In the genomic region with DNA sequence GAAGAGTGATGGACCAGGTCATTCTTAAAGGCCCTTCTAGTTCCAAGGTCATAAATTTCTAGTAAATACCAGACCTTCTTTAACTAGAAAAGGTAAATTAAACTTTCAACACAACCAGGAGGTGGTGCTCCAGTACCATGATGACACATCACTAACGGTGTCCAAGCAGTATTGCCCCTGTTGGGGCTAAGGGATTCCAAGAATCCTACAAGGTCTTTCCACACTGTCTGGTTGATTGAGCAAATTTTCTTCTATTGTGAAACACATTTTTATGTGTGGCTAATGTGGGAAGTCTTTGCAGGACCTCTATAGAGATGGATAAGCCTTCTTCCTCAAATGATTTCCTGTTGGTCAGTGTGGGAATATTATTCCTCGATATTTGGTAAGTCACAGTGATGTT, we compare ENCODE assay signal across 12 cellular contexts.
DNase-seq lines count a peak whose midpoint lies in the region; ATAC-seq, FAIRE-seq and TF ChIP-seq lines count a peak whose summit lies in the region.
"Had no signal": no experiment of that assay in that cellular context is flagged by ENCODE, and none has a peak within 500 bp of the region (broad histone marks: within the 10 kb centered on the region; RNA-seq: fewer than 3 reads in every experiment).

No MANE protein-coding gene starts in this region.

- no peak overlapping the region for H2BK15ac ChIP-seq in H1 (ENCODE audit: low read length)

- H3K36me3 Mint-ChIP-seq in mesothelial cell of epicardium: no peaks in the 10 kb centered on the region
- no peaks in the 10 kb centered on the region for H3K36me3 Mint-ChIP-seq in activated naive CD8-positive, alpha-beta T cell treated with anti-CD3 and anti-CD28 coated beads, Interleukin-2, amount 50 U/mL, for 24 hours (ENCODE audit: low read depth)
- H3K36me3 Mint-ChIP-seq: memory B cell had no signal

- H3K9me3 Mint-ChIP-seq in mesothelial cell of epicardium: no peaks in the 10 kb centered on the region
- H3K9me3 Mint-ChIP-seq in activated naive CD8-positive, alpha-beta T cell treated with anti-CD3 and anti-CD28 coated beads, Interleukin-2, amount 50 U/mL, for 24 hours: no peaks in the 10 kb centered on the region
- H3K9me3 Mint-ChIP-seq: memory B cell had no signal

- no peaks in the 10 kb centered on the region for H4K20me1 ChIP-seq in H1 (replicated peaks in 1 of 2; ENCODE audit: control insufficient read depth in 1 of 2, insufficient read depth in 2 of 2, low read length in 2 of 2)

- no peaks in the 10 kb centered on the region for H3K36me3 ChIP-seq in H1 (ENCODE audit: control insufficient read depth in 2 of 4, insufficient read depth in 4 of 4, low read length in 3 of 4)

- no peaks in the 10 kb centered on the region for H3K79me2 ChIP-seq in H1 (ENCODE audit: control insufficient read depth in 1 of 2, insufficient read depth in 2 of 2, low read length in 2 of 2)

- no peak overlapping the region for H3K9ac ChIP-seq in H1 (replicated peaks in 1 of 4; ENCODE audit: extremely low read depth in 1 of 4, low read depth in 3 of 4, low read length in 3 of 4)

- H3K27ac Mint-ChIP-seq in mesothelial cell of epicardium: no peak overlapping the region
- no peak overlapping the region for H3K27ac Mint-ChIP-seq in activated naive CD8-positive, alpha-beta T cell treated with anti-CD3 and anti-CD28 coated beads, Interleukin-2, amount 50 U/mL, for 24 hours
- H3K27ac Mint-ChIP-seq: memory B cell had no signal

- TF ChIP-seq CTCF in H1 (IDR thresholded peaks at IDR 0.05; ENCODE audit: control extremely low read depth in 1 of 3, insufficient read depth in 1 of 3, low read depth in 1 of 3, low read length in 3 of 3) (peak; percentile 16 to 65 (median 59)), mesothelial cell of epicardium (IDR thresholded peaks at IDR 0.05; ENCODE audit: unreplicated experiment) (peak; percentile 27)

- no peak overlapping the region for H3K14ac ChIP-seq in H1 (ENCODE audit: insufficient read length)

- no peak overlapping the region for H4K5ac ChIP-seq in H1 (ENCODE audit: insufficient read length, low read depth, low read length)

- no peaks in the 10 kb centered on the region for H3K4me1 ChIP-seq in H1 (replicated peaks in 1 of 4; ENCODE audit: control insufficient read depth in 3 of 4, insufficient read depth in 4 of 4, low read length in 3 of 4)

- no peak overlapping the region for H3K4me3 ChIP-seq in H1 (ENCODE audit: extremely low read depth in 1 of 4, insufficient read depth in 2 of 4, low read depth in 3 of 4, low read length in 4 of 4)

- no peaks in the 10 kb centered on the region for H3K4me1 Mint-ChIP-seq in mesothelial cell of epicardium
- no peaks in the 10 kb centered on the region for H3K4me1 Mint-ChIP-seq in activated naive CD8-positive, alpha-beta T cell treated with anti-CD3 and anti-CD28 coated beads, Interleukin-2, amount 50 U/mL, for 24 hours
- H3K4me1 Mint-ChIP-seq: memory B cell had no signal

- H4K8ac ChIP-seq in H1 (ENCODE audit: extremely low read depth, insufficient read depth, low read length): no peak overlapping the region

- H2AK5ac ChIP-seq in H1 (ENCODE audit: low read depth, low read length): no peak overlapping the region

- no peak overlapping the region for H3K18ac ChIP-seq in H1 (ENCODE audit: extremely low read depth, low read length)

- DNase-seq in Daoy (ENCODE audit: low read depth) (peak; percentile 86), NCI-H524 (lab: John Stamatoyannopoulos, UW) (peak; percentile 20 to 68), H1 (ENCODE audit: low read depth in 1 of 2, low spot score in 2 of 2) (peak in 1 of 2 experiments; percentile 52), mesothelial cell of epicardium (ENCODE audit: low spot score in 2 of 2, unreplicated experiment in 2 of 2) (no peak), Ammon's horn (ENCODE audit: low spot score) (no peak), RKO (ENCODE audit: low spot score) (no peak), NCI-H1436 treated with DMSO at 0.1 percent for 48 hours (lab: John Stamatoyannopoulos, UW) (no peak)
- no peak for DNase-seq in activated naive CD8-positive, alpha-beta T cell treated with anti-CD3 and anti-CD28 coated beads, Interleukin-2, amount 50 U/mL, for 24 hours
- DNase-seq: Kasumi-1; stimulated activated naive CD4-positive, alpha-beta T cell treated with Interleukin-2 at 50 U/mL for 16 hours had no signal

- H3K27me3 Mint-ChIP-seq in mesothelial cell of epicardium (ENCODE audit: low read depth): no peaks in the 10 kb centered on the region
- H3K27me3 Mint-ChIP-seq in activated naive CD8-positive, alpha-beta T cell treated with anti-CD3 and anti-CD28 coated beads, Interleukin-2, amount 50 U/mL, for 24 hours: no peaks in the 10 kb centered on the region
- H3K27me3 Mint-ChIP-seq: memory B cell had no signal

- CTCF ChIA-PET in H1 (lab: Charles Lee; ENCODE audit: partially characterized antibody): interaction anchor here (0.7 to 3.5 kb wide), 10 partner anchors 37 to 878 kb away, joined by 3 to 19 read pairs (median 3); no protein-coding TSS in a partner anchor

- no peaks in the 10 kb centered on the region for H3K27me3 ChIP-seq in H1 (replicated peaks in 1 of 4; ENCODE audit: control insufficient read depth in 3 of 4, extremely low read depth in 1 of 4, insufficient read depth in 3 of 4, low read length in 3 of 4)

- H2BK120ac ChIP-seq in H1 (replicated peaks; ENCODE audit: low read depth, low read length): no peak overlapping the region

- H3K4ac ChIP-seq in H1 (replicated peaks; ENCODE audit: insufficient read length, low read depth, low read length): no peak overlapping the region

- TF ChIP-seq RAD21 in H1 (IDR thresholded peaks at IDR 0.05 in 1 of 2, conservative IDR thresholded peaks at IDR 0.05 in 1 of 2; ENCODE audit: low read depth in 2 of 2, low read length in 2 of 2): peak; percentile 91 to 93

- no peak overlapping the region for H2BK5ac ChIP-seq in H1 (ENCODE audit: low read depth, low read length)

- H3K27ac ChIP-seq in H1 (ENCODE audit: low read depth, low read length): no peak overlapping the region

- TF ChIP-seq EP300 in H1 (IDR thresholded peaks at IDR 0.05; ENCODE audit: borderline replicate concordance in 1 of 2, low read depth in 2 of 2, low read length in 2 of 2): no peak

- H4K91ac ChIP-seq in H1 (replicated peaks; ENCODE audit: insufficient read length, low read length): no peak overlapping the region

- WGBS in H1 (ENCODE audit: extremely low coverage in 1 of 2, insufficient coverage in 1 of 2, insufficient read length in 1 of 2, insufficient replicate concordance in 2 of 2, low coverage in 1 of 2, low lambda C conversion rate in 2 of 2, missing lambda C conversion rate in 1 of 2), 2 experiments: 64% methylated on average over 2 of the region's 2 CpGs; no CpG with 5 or more reads in 1 of the 2 experiments

- peak overlapping the region; percentile 30; the same call in 1 of the 2 replicates for H2BK12ac ChIP-seq in H1 (ENCODE audit: low read depth, low read length)

- H3K4me2 ChIP-seq in H1 (ENCODE audit: insufficient read depth in 1 of 2, low read depth in 2 of 2, low read length in 2 of 2): no peak overlapping the region

- no peaks in the 10 kb centered on the region for H3K23me2 ChIP-seq in H1 (ENCODE audit: low read depth, low read length)

- H3K9me3 ChIP-seq in H1 (ENCODE audit: insufficient read depth in 2 of 2, low read depth in 1 of 2, low read length in 1 of 2): no peaks in the 10 kb centered on the region

- H2BK20ac ChIP-seq in H1 (ENCODE audit: low read length): peak overlapping the region; percentile 35; the same call in 1 of the 2 replicates

- no peak overlapping the region for H3K56ac ChIP-seq in H1 (replicated peaks; ENCODE audit: insufficient read length, low read depth, low read length)

- no peak overlapping the region for H2AFZ ChIP-seq in H1 (ENCODE audit: low read length)

- no peaks in the 10 kb centered on the region for H3K79me1 ChIP-seq in H1 (ENCODE audit: low read depth, low read length)

- FAIRE-seq in H1 (lab: Jason Lieb, UNC): peak; percentile 98
- FAIRE-seq: GM18507 had no signal

- H3K23ac ChIP-seq in H1 (ENCODE audit: insufficient read length): no peak overlapping the region

- no peak for ATAC-seq in activated naive CD8-positive, alpha-beta T cell treated with anti-CD3 and anti-CD28 coated beads, Interleukin-2, amount 50 U/mL, for 24 hours

- no peak overlapping the region for H3K4me3 Mint-ChIP-seq in mesothelial cell of epicardium
- H3K4me3 Mint-ChIP-seq in activated naive CD8-positive, alpha-beta T cell treated with anti-CD3 and anti-CD28 coated beads, Interleukin-2, amount 50 U/mL, for 24 hours: no peak overlapping the region
- H3K4me3 Mint-ChIP-seq: memory B cell had no signal

- POLR2A ChIA-PET in H1 (lab: Charles Lee; ENCODE audit: partially characterized antibody): no interaction called here

- TF ChIP-seq POLR2A in H1 (IDR thresholded peaks at IDR 0.05; ENCODE audit: control extremely low read depth in 1 of 2, low read depth in 2 of 2, low read length in 2 of 2): no peak

TF ChIP-seq in H1, 55 proteins besides CTCF, POLR2A, EP300 and RAD21 (continues in another document):
- TF ChIP-seq, protein P1, sequence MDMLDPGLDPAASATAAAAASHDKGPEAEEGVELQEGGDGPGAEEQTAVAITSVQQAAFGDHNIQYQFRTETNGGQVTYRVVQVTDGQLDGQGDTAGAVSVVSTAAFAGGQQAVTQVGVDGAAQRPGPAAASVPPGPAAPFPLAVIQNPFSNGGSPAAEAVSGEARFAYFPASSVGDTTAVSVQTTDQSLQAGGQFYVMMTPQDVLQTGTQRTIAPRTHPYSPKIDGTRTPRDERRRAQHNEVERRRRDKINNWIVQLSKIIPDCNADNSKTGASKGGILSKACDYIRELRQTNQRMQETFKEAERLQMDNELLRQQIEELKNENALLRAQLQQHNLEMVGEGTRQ (IDR thresholded peaks at IDR 0.05; ENCODE audit: low read length): no peak
- TF ChIP-seq SIRT6 (IDR thresholded peaks at IDR 0.05; ENCODE audit: low read length) (no peak), ASH2L (IDR thresholded peaks at IDR 0.05; ENCODE audit: low read length) (no peak), CREB1 (IDR thresholded peaks at IDR 0.05) (no peak), TAF7 (optimal IDR thresholded peaks at IDR 0.05; ENCODE audit: borderline replicate concordance, low read depth, low read length) (no peak)

Comparison
In these comparisons a context has a peak if more than half of its experiments do, and no peak if none do; other contexts are left out.
1. DNase-seq: peak in Daoy (single experiment) and NCI-H524 (2 of 2); none in mesothelial cell of epicardium (0 of 2), Ammon's horn (single experiment), RKO (single experiment), NCI-H1436 treated with DMSO at 0.1 percent for 48 hours (single experiment) and activated naive CD8-positive, alpha-beta T cell treated with anti-CD3 and anti-CD28 coated beads, Interleukin-2, amount 50 U/mL, for 24 hours (single experiment).